Comparison of ENCODE assay signal across 16 cellular contexts in the genomic region with DNA sequence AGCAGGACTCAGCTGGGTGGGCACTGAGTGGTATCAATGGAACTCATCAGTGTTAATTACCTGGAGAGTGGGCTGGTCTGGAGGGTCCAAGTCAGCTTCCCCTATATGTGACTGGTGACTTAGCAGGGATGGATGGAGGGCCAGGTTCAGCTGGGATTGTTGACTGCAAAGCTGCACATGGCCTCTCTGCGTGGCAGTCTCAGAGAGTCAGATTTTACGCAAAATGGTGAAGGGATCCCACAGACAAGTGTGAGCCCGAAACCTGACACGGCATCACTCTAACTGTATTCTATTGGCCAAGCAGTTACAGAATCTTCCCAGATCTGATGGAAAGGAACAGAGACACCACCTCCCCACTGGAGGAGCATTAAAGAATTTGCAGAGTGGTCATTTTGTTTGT.
DNase-seq lines count a peak whose midpoint lies in the region; ATAC-seq and TF ChIP-seq lines count a peak whose summit lies in the region.
"Had no signal": no experiment of that assay in that cellular context is flagged by ENCODE, and none has a peak within 500 bp of the region (broad histone marks: within the 10 kb centered on the region; RNA-seq: fewer than 3 reads in every experiment).

No MANE protein-coding gene starts in this region.

- CTCF ChIA-PET in IMR-90 (lab: Yijun Ruan, JAX): interaction anchor here (0.5 kb wide), 1 partner anchor 294 kb away, joined by 4 read pairs; no protein-coding TSS in a partner anchor

- H3K9ac ChIP-seq in IMR-90 (ENCODE audit: low read depth, low read length) (no peak overlapping the region), mesendoderm (ENCODE audit: low read length) (no peak overlapping the region), trophoblast cell (ENCODE audit: low read length) (no peak overlapping the region)
- H3K9ac ChIP-seq: BLaER1 treated with 17β-estradiol and CSF1 and Interleukin-3, amounts not matched to agents 10 nM and 100 nM had no signal

- H2AK9ac ChIP-seq in IMR-90 (replicated peaks; ENCODE audit: low read depth, low read length, poor library complexity): no peak overlapping the region

- H2AK5ac ChIP-seq in IMR-90 (ENCODE audit: low read depth, low read length): 0 out of 2 replicates have a peak overlapping the region, but pooled peaks have one; percentile 47
- H2AK5ac ChIP-seq in mesendoderm (ENCODE audit: low read length): no peak overlapping the region
- H2AK5ac ChIP-seq in trophoblast cell (ENCODE audit: low read length): peak overlapping the region; percentile 23

- DNase-seq in IMR-90 (no peak), mesendoderm (no peak), trophoblast cell (no peak), Right ventricle myocardium inferior (ENCODE audit: missing footprints) (no peak)
- DNase-seq: AML-193; Caco-2; Calu3; CD4-positive, alpha-beta T cell; CD8-positive, alpha-beta T cell; DMS79 treated with DMSO at 0.1 percent for 48 hours; GF-D8 had no signal

- intact Hi-C loops in IMR-90 (cut with micrococcal nuclease) (no loop called here), Right ventricle myocardium inferior (cut with DNase I) (no loop called here)

- no peak overlapping the region for H3K4me3 ChIP-seq in IMR-90 (ENCODE audit: insufficient read depth, low read depth, low read length)
- H3K4me3 ChIP-seq in mesendoderm (ENCODE audit: low read length): no peak overlapping the region
- H3K4me3 ChIP-seq in trophoblast cell (ENCODE audit: low read depth, low read length): no peak overlapping the region
- H3K4me3 ChIP-seq: A549; BLaER1 treated with 17β-estradiol and CSF1 and Interleukin-3, amounts not matched to agents 10 nM and 100 nM had no signal

- H3K79me1 ChIP-seq in IMR-90 (ENCODE audit: low read depth in 1 of 2, low read length in 2 of 2) (no peaks in the 10 kb centered on the region), mesendoderm (ENCODE audit: low read length) (no peaks in the 10 kb centered on the region), trophoblast cell (ENCODE audit: low read length) (no peaks in the 10 kb centered on the region)

- ATAC-seq in IMR-90 (ENCODE audit: low read depth) (no peak), Right ventricle myocardium inferior (no peak)
- ATAC-seq in activated CD4-positive, CD25-positive, alpha-beta regulatory T cell treated with anti-CD3 and anti-CD28 coated beads, Interleukin-2, amount 50 U/mL, for 24 hours: no peak
- ATAC-seq: A549; CD8-positive, alpha-beta T cell had no signal

- no peaks in the 10 kb centered on the region for H3K36me3 ChIP-seq in IMR-90 (ENCODE audit: control insufficient read depth, insufficient read depth, low read length)
- H3K36me3 ChIP-seq in mesendoderm (ENCODE audit: control insufficient read depth, insufficient read depth, low read length): no peaks in the 10 kb centered on the region
- no peaks in the 10 kb centered on the region for H3K36me3 ChIP-seq in trophoblast cell (ENCODE audit: control insufficient read depth in 1 of 2, insufficient read depth in 2 of 2, low read length in 2 of 2)
- H3K36me3 ChIP-seq: BLaER1 treated with 17β-estradiol and CSF1 and Interleukin-3, amounts not matched to agents 10 nM and 100 nM had no signal

- TF ChIP-seq CTCF in IMR-90 (conservative IDR thresholded peaks at IDR 0.05; ENCODE audit: low read depth, low read length): no peak

- H2BK20ac ChIP-seq in IMR-90 (ENCODE audit: low read depth, low read length): no peak overlapping the region

- H3K79me2 ChIP-seq in mesendoderm (ENCODE audit: control insufficient read depth, insufficient read depth, low read length) (no peaks in the 10 kb centered on the region), trophoblast cell (ENCODE audit: control insufficient read depth, insufficient read depth, low read length, poor library complexity) (no peaks in the 10 kb centered on the region)

- H3K9me3 ChIP-seq in IMR-90 (ENCODE audit: control insufficient read depth, insufficient read depth, low read length): peaks cover 10% of the 10 kb centered on the region
- peaks cover 2% of the 10 kb centered on the region for H3K9me3 ChIP-seq in trophoblast cell (ENCODE audit: insufficient read depth, low read depth, low read length)

- BruUV-seq in IMR-90 (replicated peaks; lab: Mats Ljungman, UMichigan): no TSS peak

- H3K56ac ChIP-seq in IMR-90 (ENCODE audit: extremely low read depth, insufficient read depth, low read length) (no peak overlapping the region), mesendoderm (ENCODE audit: low read length) (peak overlapping the region; percentile 15)

- H3K4me2 ChIP-seq in IMR-90 (ENCODE audit: low read depth, low read length): no peak overlapping the region
- H3K4me2 ChIP-seq in mesendoderm (ENCODE audit: low read length): no peak overlapping the region
- no peak overlapping the region for H3K4me2 ChIP-seq in trophoblast cell (ENCODE audit: low read length)
- H3K4me2 ChIP-seq: A549; BLaER1 treated with 17β-estradiol and CSF1 and Interleukin-3, amounts not matched to agents 10 nM and 100 nM had no signal

- H3K27ac ChIP-seq in IMR-90 (ENCODE audit: insufficient read depth, low read length) (no peak overlapping the region), mesendoderm (ENCODE audit: low read depth, low read length) (no peak overlapping the region), trophoblast cell (ENCODE audit: low read depth, low read length) (no peak overlapping the region)
- H3K27ac ChIP-seq: 22Rv1; A549; BLaER1 treated with 17β-estradiol and CSF1 and Interleukin-3, amounts not matched to agents 10 nM and 100 nM; C4-2B had no signal

- POLR2A ChIA-PET in IMR-90 (lab: Charles Lee; ENCODE audit: unreplicated experiment): no interaction called here

- H3K27me3 ChIP-seq in IMR-90 (ENCODE audit: control insufficient read depth, insufficient read depth, low read length) (no peaks in the 10 kb centered on the region), mesendoderm (ENCODE audit: insufficient read depth, low read length, poor library complexity) (no peaks in the 10 kb centered on the region), trophoblast cell (ENCODE audit: insufficient read depth, low read length) (no peaks in the 10 kb centered on the region)
- H3K27me3 ChIP-seq: BLaER1 treated with 17β-estradiol and CSF1 and Interleukin-3, amounts not matched to agents 10 nM and 100 nM had no signal

- H2BK120ac ChIP-seq in IMR-90 (ENCODE audit: low read depth, low read length) (no peak overlapping the region), mesendoderm (ENCODE audit: low read depth, low read length) (no peak overlapping the region), trophoblast cell (ENCODE audit: insufficient read depth, low read length, poor library complexity) (no peak overlapping the region)

- peak overlapping the region; percentile 61 for H2BK12ac ChIP-seq in trophoblast cell (ENCODE audit: low read length)

- no peak overlapping the region for H3K23ac ChIP-seq in IMR-90 (ENCODE audit: low read depth, low read length)
- H3K23ac ChIP-seq in mesendoderm (ENCODE audit: low read length): no peak overlapping the region
- H3K23ac ChIP-seq in trophoblast cell (ENCODE audit: low read length): no peak overlapping the region

- peaks cover 5% of the 10 kb centered on the region for H3K9me1 ChIP-seq in IMR-90 (ENCODE audit: insufficient read depth, low read length)

- H4K12ac ChIP-seq in trophoblast cell (ENCODE audit: low read depth, low read length): no peak overlapping the region

- H4K5ac ChIP-seq in IMR-90 (ENCODE audit: low read depth, low read length) (no peak overlapping the region), mesendoderm (ENCODE audit: low read length) (no peak overlapping the region)

- H3K4ac ChIP-seq in IMR-90 (ENCODE audit: low read depth, low read length) (no peak overlapping the region), mesendoderm (ENCODE audit: low read depth, low read length) (no peak overlapping the region), trophoblast cell (ENCODE audit: low read depth, low read length) (no peak overlapping the region)

- H4K91ac ChIP-seq in IMR-90 (ENCODE audit: insufficient read depth, low read depth, low read length) (no peak overlapping the region), trophoblast cell (ENCODE audit: low read depth, low read length) (peak overlapping the region; percentile 32)

- H3K14ac ChIP-seq in IMR-90 (replicated peaks; ENCODE audit: low read depth, low read length) (no peak overlapping the region), trophoblast cell (ENCODE audit: low read length) (no peak overlapping the region)

- WGBS in IMR-90 (ENCODE audit: extremely low coverage in 2 of 2, insufficient read length in 1 of 2), 2 experiments: no CpG with 5 or more reads among the region's 4 CpGs
- whole genome bisulfite sequencing in mesendoderm (ENCODE audit: extremely low coverage, insufficient coverage, low lambda C conversion rate): no CpG with 5 or more reads among the region's 4 CpGs
- WGBS in trophoblast cell (ENCODE audit: extremely low coverage, insufficient coverage, insufficient read length): no CpG with 5 or more reads among the region's 4 CpGs

- TF ChIP-seq POLR2A in IMR-90 (IDR thresholded peaks at IDR 0.05; ENCODE audit: low read depth, low read length): no peak

- H3K18ac ChIP-seq in IMR-90 (ENCODE audit: low read depth, low read length) (no peak overlapping the region), mesendoderm (ENCODE audit: low read length) (no peak overlapping the region), trophoblast cell (ENCODE audit: low read length) (no peak overlapping the region)

- in situ Hi-C loops in IMR-90 (cut with MboI; ENCODE audit: low sequenced_read_pairs): no loop called here

- H2BK15ac ChIP-seq in IMR-90 (ENCODE audit: low read depth, low read length) (no peak overlapping the region), mesendoderm (replicated peaks; ENCODE audit: low read depth) (no peak overlapping the region)

- no peaks in the 10 kb centered on the region for H4K20me1 ChIP-seq in IMR-90 (ENCODE audit: insufficient read depth, low read length)
- H4K20me1 ChIP-seq: BLaER1 treated with 17β-estradiol and CSF1 and Interleukin-3, amounts not matched to agents 10 nM and 100 nM had no signal

- H3K4me1 ChIP-seq in IMR-90 (ENCODE audit: control insufficient read depth, insufficient read depth, low read length) (peaks cover 4% of the 10 kb centered on the region), mesendoderm (ENCODE audit: control insufficient read depth, low read depth, low read length) (peaks cover 11% of the 10 kb centered on the region), trophoblast cell (ENCODE audit: control insufficient read depth in 1 of 2, insufficient read depth in 2 of 2, low read length in 2 of 2) (peaks cover 4 to 10% of the 10 kb centered on the region in 2 experiments)
- H3K4me1 ChIP-seq: BLaER1 treated with 17β-estradiol and CSF1 and Interleukin-3, amounts not matched to agents 10 nM and 100 nM had no signal

- H2BK5ac ChIP-seq in IMR-90 (ENCODE audit: low read depth, low read length, poor library complexity, severe bottlenecking) (no peak overlapping the region), mesendoderm (ENCODE audit: low read length) (no peak overlapping the region), trophoblast cell (ENCODE audit: low read depth, low read length, poor library complexity) (no peak overlapping the region)

- TF ChIP-seq RAD21 in IMR-90 (IDR thresholded peaks at IDR 0.05; ENCODE audit: low read length): no peak

- H4K8ac ChIP-seq in IMR-90 (ENCODE audit: low read depth in 2 of 2, low read length in 2 of 2): no peak overlapping the region
- no peak overlapping the region for H4K8ac ChIP-seq in mesendoderm (ENCODE audit: low read depth, low read length)
- peak overlapping the region; percentile 24 for H4K8ac ChIP-seq in trophoblast cell (ENCODE audit: low read depth, low read length)

- dilution Hi-C loops in IMR-90 (cut with HindIII; ENCODE audit: low sequenced_read_pairs, unreplicated experiment): no loop called here

- H2AFZ ChIP-seq in IMR-90 (replicated peaks; ENCODE audit: low read length, poor library complexity) (no peak overlapping the region), trophoblast cell (ENCODE audit: insufficient read depth, low read length, poor library complexity) (no peak overlapping the region)
